1 cellular context compared by ENCODE assay signal in the genomic region with DNA sequence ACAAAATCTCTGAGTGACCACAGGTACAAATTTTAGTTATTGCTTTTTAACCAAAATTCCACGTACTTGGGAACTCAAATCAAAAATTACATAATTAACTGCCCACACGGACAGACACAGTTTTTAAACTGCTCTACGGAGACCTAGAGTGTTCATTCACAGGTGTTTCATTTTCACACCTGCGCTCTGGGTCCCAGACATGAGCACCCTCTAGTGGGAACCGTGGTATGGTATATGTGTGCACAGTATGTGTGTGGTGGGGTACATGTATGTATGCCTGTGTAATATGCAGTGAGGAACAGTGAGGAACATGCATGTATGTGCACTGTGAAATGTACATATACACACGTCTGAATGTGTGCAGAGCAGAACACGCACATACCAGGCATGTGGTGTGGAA.
TF ChIP-seq lines count a peak whose summit lies in the region.

No MANE protein-coding gene starts in this region.

TF ChIP-seq in GM23338, 12 proteins besides CTCF, POLR2A, EP300 and RAD21 (continued from another document):
- TF ChIP-seq, protein P1, sequence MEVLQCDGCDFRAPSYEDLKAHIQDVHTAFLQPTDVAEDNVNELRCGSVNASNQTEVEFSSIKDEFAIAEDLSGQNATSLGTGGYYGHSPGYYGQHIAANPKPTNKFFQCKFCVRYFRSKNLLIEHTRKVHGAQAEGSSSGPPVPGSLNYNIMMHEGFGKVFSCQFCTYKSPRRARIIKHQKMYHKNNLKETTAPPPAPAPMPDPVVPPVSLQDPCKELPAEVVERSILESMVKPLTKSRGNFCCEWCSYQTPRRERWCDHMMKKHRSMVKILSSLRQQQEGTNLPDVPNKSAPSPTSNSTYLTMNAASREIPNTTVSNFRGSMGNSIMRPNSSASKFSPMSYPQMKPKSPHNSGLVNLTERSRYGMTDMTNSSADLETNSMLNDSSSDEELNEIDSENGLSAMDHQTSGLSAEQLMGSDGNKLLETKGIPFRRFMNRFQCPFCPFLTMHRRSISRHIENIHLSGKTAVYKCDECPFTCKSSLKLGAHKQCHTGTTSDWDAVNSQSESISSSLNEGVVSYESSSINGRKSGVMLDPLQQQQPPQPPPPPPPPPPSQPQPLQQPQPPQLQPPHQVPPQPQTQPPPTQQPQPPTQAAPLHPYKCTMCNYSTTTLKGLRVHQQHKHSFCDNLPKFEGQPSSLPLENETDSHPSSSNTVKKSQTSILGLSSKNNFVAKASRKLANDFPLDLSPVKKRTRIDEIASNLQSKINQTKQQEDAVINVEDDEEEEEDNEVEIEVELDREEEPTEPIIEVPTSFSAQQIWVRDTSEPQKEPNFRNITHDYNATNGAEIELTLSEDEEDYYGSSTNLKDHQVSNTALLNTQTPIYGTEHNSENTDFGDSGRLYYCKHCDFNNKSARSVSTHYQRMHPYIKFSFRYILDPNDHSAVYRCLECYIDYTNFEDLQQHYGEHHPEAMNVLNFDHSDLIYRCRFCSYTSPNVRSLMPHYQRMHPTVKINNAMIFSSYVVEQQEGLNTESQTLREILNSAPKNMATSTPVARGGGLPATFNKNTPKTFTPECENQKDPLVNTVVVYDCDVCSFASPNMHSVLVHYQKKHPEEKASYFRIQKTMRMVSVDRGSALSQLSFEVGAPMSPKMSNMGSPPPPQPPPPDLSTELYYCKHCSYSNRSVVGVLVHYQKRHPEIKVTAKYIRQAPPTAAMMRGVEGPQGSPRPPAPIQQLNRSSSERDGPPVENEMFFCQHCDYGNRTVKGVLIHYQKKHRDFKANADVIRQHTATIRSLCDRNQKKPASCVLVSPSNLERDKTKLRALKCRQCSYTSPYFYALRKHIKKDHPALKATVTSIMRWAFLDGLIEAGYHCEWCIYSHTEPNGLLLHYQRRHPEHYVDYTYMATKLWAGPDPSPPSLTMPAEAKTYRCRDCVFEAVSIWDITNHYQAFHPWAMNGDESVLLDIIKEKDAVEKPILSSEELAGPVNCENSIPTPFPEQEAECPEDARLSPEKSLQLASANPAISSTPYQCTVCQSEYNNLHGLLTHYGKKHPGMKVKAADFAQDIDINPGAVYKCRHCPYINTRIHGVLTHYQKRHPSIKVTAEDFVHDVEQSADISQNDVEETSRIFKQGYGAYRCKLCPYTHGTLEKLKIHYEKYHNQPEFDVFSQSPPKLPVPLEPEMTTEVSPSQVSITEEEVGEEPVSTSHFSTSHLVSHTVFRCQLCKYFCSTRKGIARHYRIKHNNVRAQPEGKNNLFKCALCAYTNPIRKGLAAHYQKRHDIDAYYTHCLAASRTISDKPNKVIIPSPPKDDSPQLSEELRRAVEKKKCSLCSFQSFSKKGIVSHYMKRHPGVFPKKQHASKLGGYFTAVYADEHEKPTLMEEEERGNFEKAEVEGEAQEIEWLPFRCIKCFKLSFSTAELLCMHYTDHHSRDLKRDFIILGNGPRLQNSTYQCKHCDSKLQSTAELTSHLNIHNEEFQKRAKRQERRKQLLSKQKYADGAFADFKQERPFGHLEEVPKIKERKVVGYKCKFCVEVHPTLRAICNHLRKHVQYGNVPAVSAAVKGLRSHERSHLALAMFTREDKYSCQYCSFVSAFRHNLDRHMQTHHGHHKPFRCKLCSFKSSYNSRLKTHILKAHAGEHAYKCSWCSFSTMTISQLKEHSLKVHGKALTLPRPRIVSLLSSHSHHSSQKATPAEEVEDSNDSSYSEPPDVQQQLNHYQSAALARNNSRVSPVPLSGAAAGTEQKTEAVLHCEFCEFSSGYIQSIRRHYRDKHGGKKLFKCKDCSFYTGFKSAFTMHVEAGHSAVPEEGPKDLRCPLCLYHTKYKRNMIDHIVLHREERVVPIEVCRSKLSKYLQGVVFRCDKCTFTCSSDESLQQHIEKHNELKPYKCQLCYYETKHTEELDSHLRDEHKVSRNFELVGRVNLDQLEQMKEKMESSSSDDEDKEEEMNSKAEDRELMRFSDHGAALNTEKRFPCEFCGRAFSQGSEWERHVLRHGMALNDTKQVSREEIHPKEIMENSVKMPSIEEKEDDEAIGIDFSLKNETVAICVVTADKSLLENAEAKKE (CRISPR knock-in tag; IDR thresholded peaks at IDR 0.05), result no peak
- TF ChIP-seq CREB1 (CRISPR knock-in tag; IDR thresholded peaks at IDR 0.05; ENCODE audit: low read depth) (no peak), EZH2phosphoT487 (IDR thresholded peaks at IDR 0.05; ENCODE audit: unreplicated experiment) (no peak), NANOG (IDR thresholded peaks at IDR 0.05; ENCODE audit: borderline replicate concordance) (no peak)
